14 cellular contexts compared by ENCODE assay signal in the genomic region with DNA sequence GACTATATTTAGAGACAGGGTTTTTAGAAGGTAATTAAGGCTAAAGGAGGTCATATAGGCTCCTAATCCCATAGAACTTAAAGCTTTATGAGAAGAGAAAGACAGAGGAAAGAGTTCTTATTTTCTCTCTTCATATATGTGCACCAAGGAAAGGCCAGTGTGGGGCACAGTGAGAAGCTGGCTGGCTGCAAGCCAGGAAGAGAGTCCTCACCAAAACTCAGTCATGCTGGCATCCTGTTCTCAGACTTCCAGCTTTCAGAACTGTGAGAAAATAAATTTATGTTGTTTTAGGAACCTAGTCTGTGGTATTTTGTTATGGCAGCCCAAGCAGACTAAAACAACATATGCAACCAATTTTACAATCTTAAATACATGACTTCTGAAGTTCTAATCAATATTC. TPM values are rescaled to one million over a fixed set of nuclear protein-coding genes. Genes with fewer than 3 reads are reported as not detected.
A peak's percentile ranks its signal among the peaks of the same experiment; 100 is the strongest.
DNase-seq lines count a peak whose midpoint lies in the region; ATAC-seq, FAIRE-seq and TF ChIP-seq lines count a peak whose summit lies in the region.
"Had no signal": no experiment of that assay in that cellular context is flagged by ENCODE, and none has a peak within 500 bp of the region (broad histone marks: within the 10 kb centered on the region; RNA-seq: fewer than 3 reads in every experiment).

No MANE protein-coding gene starts in this region.

- H4K20me1 ChIP-seq in BLaER1 (no peaks in the 10 kb centered on the region), K562 (replicated peaks; ENCODE audit: control insufficient read depth, insufficient read depth, low read length) (no peaks in the 10 kb centered on the region), HepG2 (ENCODE audit: insufficient read depth, low read length) (no peaks in the 10 kb centered on the region)

- H3K27ac ChIP-seq in BLaER1, result no peak overlapping the region
- H3K27ac ChIP-seq in K562 (ENCODE audit: extremely low read depth, low read depth, low read length), result no peak overlapping the region
- no peak overlapping the region for H3K27ac ChIP-seq in heart right ventricle
- H3K27ac ChIP-seq in HepG2 (ENCODE audit: extremely low read length, insufficient read depth, low read length), result no peak overlapping the region
- no peak overlapping the region for H3K27ac ChIP-seq in gastroesophageal sphincter
- H3K27ac ChIP-seq: esophagus muscularis mucosa, upper lobe of right lung had no signal

- H3K27me3 ChIP-seq in BLaER1, result no peaks in the 10 kb centered on the region
- no peaks in the 10 kb centered on the region for H3K27me3 ChIP-seq in K562 (ENCODE audit: control insufficient read depth in 2 of 2, insufficient read depth in 2 of 2, low read length in 2 of 2)
- H3K27me3 ChIP-seq in heart right ventricle, result no peaks in the 10 kb centered on the region
- no peaks in the 10 kb centered on the region; a peak in 1 of 5 replicates for H3K27me3 ChIP-seq in HepG2 (ENCODE audit: control insufficient read depth in 1 of 2, insufficient read depth in 2 of 2, low read length in 2 of 2)
- H3K27me3 ChIP-seq in gastroesophageal sphincter, result no peaks in the 10 kb centered on the region
- H3K27me3 ChIP-seq: esophagus muscularis mucosa had no signal

- H3K36me3 ChIP-seq in BLaER1, result no peaks in the 10 kb centered on the region
- no peaks in the 10 kb centered on the region for H3K36me3 ChIP-seq in K562 (ENCODE audit: control insufficient read depth, insufficient read depth, low read length)
- H3K36me3 ChIP-seq in heart right ventricle, result no peaks in the 10 kb centered on the region
- H3K36me3 ChIP-seq in HepG2 (replicated peaks in 1 of 2; ENCODE audit: control insufficient read depth in 1 of 2, insufficient read depth in 2 of 2, low read length in 2 of 2), result no peaks in the 10 kb centered on the region
- H3K36me3 ChIP-seq in gastroesophageal sphincter, result no peaks in the 10 kb centered on the region
- H3K36me3 ChIP-seq: esophagus muscularis mucosa, upper lobe of right lung had no signal

- 0 out of 2 replicates have a peak, but pooled peaks cover 5% of the 10 kb centered on the region for H3K9me3 ChIP-seq in BLaER1
- no peaks in the 10 kb centered on the region for H3K9me3 ChIP-seq in K562 (replicated peaks; ENCODE audit: control insufficient read depth, insufficient read depth, low read depth, low read length)
- H3K9me3 ChIP-seq in heart right ventricle, result no peaks in the 10 kb centered on the region
- no peaks in the 10 kb centered on the region for H3K9me3 ChIP-seq in HepG2 (ENCODE audit: low read length)
- no peaks in the 10 kb centered on the region for H3K9me3 ChIP-seq in gastroesophageal sphincter
- H3K9me3 ChIP-seq: esophagus muscularis mucosa, upper lobe of right lung had no signal

- in situ Hi-C loops in K562 (cut with MboI) (no loop called here), HepG2 (cut with HindIII; ENCODE audit: extremely low pct_ligation_motif_present, low pct_unique_long_range_greater_than_20kb) (no loop called here)

- TF ChIP-seq RAD21 in K562 (CRISPR knock-in tag; conservative IDR thresholded peaks at IDR 0.05 in 1 of 2, IDR thresholded peaks at IDR 0.05 in 1 of 2), result no peak
- no peak for TF ChIP-seq RAD21 in HepG2 (CRISPR knock-in tag; IDR thresholded peaks at IDR 0.05)

- H2AFZ ChIP-seq in K562 (ENCODE audit: low read depth, low read length), result peak overlapping the region; percentile 63
- H2AFZ ChIP-seq in HepG2 (ENCODE audit: low read length), result no peak overlapping the region

- TF ChIP-seq POLR2A in K562 (conservative IDR thresholded peaks at IDR 0.05) (no peak), HepG2 (IDR thresholded peaks at IDR 0.05; ENCODE audit: insufficient read depth in 1 of 2, low read depth in 2 of 2, low read length in 2 of 2) (no peak), gastroesophageal sphincter (IDR thresholded peaks at IDR 0.05) (no peak)

- TF ChIP-seq CTCF in K562 (IDR thresholded peaks at IDR 0.05 in 2 of 3, conservative IDR thresholded peaks at IDR 0.05 in 1 of 3; ENCODE audit: insufficient read depth in 2 of 3, low read depth in 1 of 3, low read length in 3 of 3) (no peak), heart right ventricle (IDR thresholded peaks at IDR 0.05) (no peak), HepG2 (CRISPR knock-in tag; IDR thresholded peaks at IDR 0.05) (no peak), gastroesophageal sphincter (IDR thresholded peaks at IDR 0.05) (no peak)

- H3K4me3 ChIP-seq in BLaER1 (no peak overlapping the region), K562 (no peak overlapping the region), heart right ventricle (no peak overlapping the region), HepG2 (replicated peaks in 1 of 3; ENCODE audit: insufficient read depth in 1 of 3, low read depth in 2 of 3, low read length in 3 of 3) (no peak overlapping the region), gastroesophageal sphincter (no peak overlapping the region)
- H3K4me3 ChIP-seq: esophagus muscularis mucosa, upper lobe of right lung had no signal

- BruUV-seq in K562 (replicated peaks; lab: Mats Ljungman, UMichigan) (no TSS peak), HepG2 (replicated peaks; lab: Mats Ljungman, UMichigan) (no TSS peak)

- H3K79me2 ChIP-seq in K562 (ENCODE audit: control insufficient read depth, insufficient read depth, low read length) (no peaks in the 10 kb centered on the region), HepG2 (ENCODE audit: insufficient read depth, low read length) (no peaks in the 10 kb centered on the region)

- H3K9me1 ChIP-seq in K562 (ENCODE audit: control insufficient read depth, insufficient read depth, low read length), result no peaks in the 10 kb centered on the region

- H3K4me1 ChIP-seq in BLaER1 (peaks cover 7% of the 10 kb centered on the region; the same call in 1 of the 2 replicates), K562 (replicated peaks in 1 of 2; ENCODE audit: control insufficient read depth in 2 of 2, insufficient read depth in 2 of 2, low read length in 2 of 2) (peaks cover 7 to 11% of the 10 kb centered on the region in 2 experiments; a peak in 3 of 5 replicates), heart right ventricle (no peaks in the 10 kb centered on the region), HepG2 (ENCODE audit: insufficient read depth, low read length) (no peaks in the 10 kb centered on the region), gastroesophageal sphincter (no peaks in the 10 kb centered on the region)
- H3K4me1 ChIP-seq: esophagus muscularis mucosa, upper lobe of right lung had no signal

- H3K9ac ChIP-seq in BLaER1 (no peak overlapping the region), K562 (ENCODE audit: insufficient read depth in 1 of 2, low read depth in 2 of 2, low read length in 2 of 2) (no peak overlapping the region), HepG2 (ENCODE audit: insufficient read depth, low read depth, low read length) (no peak overlapping the region)

- TF ChIP-seq EP300 in K562 (IDR thresholded peaks at IDR 0.05; ENCODE audit: low read length) (no peak), HepG2 (IDR thresholded peaks at IDR 0.05; ENCODE audit: low read depth in 2 of 2, low read length in 2 of 2) (no peak), HepG2 (CRISPR knock-in tag; IDR thresholded peaks at IDR 0.05; ENCODE audit: borderline replicate concordance) (no peak), gastroesophageal sphincter (IDR thresholded peaks at IDR 0.05) (no peak)

- CTCF ChIA-PET in K562 (lab: Yijun Ruan, JAX; ENCODE audit: low intra/inter-chr PET ratio), result no interaction called here
- CTCF ChIA-PET in HepG2 (lab: Yijun Ruan, JAX; ENCODE audit: low intra/inter-chr PET ratio, low total read pairs), result no interaction called here

- POLR2A ChIA-PET in K562 (lab: Yijun Ruan, JAX) (no interaction called here), HepG2 (lab: Yijun Ruan, JAX) (interaction anchor here (1.8 kb wide), 1 partner anchor 32 kb away, joined by 4 read pairs; a partner anchor contains a TSS)

- ATAC-seq in GM21381 (IDR thresholded peaks at IDR 0.05; ENCODE audit: unreplicated experiment) (peak; percentile 53), HG03159 (IDR thresholded peaks at IDR 0.05; ENCODE audit: unreplicated experiment) (peak; percentile 58), K562 (no peak), heart right ventricle (no peak), HepG2 (no peak), gastroesophageal sphincter (no peak)
- ATAC-seq: upper lobe of right lung had no signal

- FAIRE-seq in K562 (lab: Jason Lieb, UNC), result peak; percentile 19
- no peak for FAIRE-seq in HepG2 (lab: Jason Lieb, UNC)

- H3K4me2 ChIP-seq in BLaER1 (peak overlapping the region; percentile 12; the same call in 1 of the 2 replicates), K562 (ENCODE audit: insufficient read depth, low read length) (no peak overlapping the region), HepG2 (ENCODE audit: low read depth, low read length) (no peak overlapping the region)

- DNase-seq in K562 (ENCODE audit: extremely low read depth in 1 of 4, low spot score in 3 of 4) (no peak), activated T-cell treated with anti-CD3 and anti-CD28 coated beads for 4 hours (no peak), heart right ventricle (no peak), HepG2 (ENCODE audit: low spot score) (no peak)
- DNase-seq: activated CD4-positive, alpha-beta memory T cell treated with anti-CD3 and anti-CD28 coated beads, Interleukin-2, amount 10 ng/mL, durations not matched to agents 7 days and 5 days; H7; NCI-H526 treated with DMSO at 0.1 percent for 48 hours; SHP77 treated with DMSO at 0.1 percent for 48 hours; upper lobe of right lung had no signal

- intact Hi-C loops in K562 (cut with micrococcal nuclease) (loop anchor here (10.0 kb wide), 1 partner anchor 164 kb away; no protein-coding TSS in a partner anchor), heart right ventricle (cut with DNase I) (no loop called here), HepG2 (cut with micrococcal nuclease; ENCODE audit: unreplicated experiment) (no loop called here)

RNA-seq across cellular contexts. Expression of a gene that starts 31.5 kb away (rescaled TPM):
- 153 and 264 TPM in 2 replicates for total RNA-seq in K562 (2011; cell fraction: chromatin; rRNA removed; ENCODE audit: low replicate concordance)
- 74.7 and 102 TPM in 2 replicates for total RNA-seq in K562 (2011; cell fraction: nucleolus; rRNA removed)
- total RNA-seq in K562 (2011; cell fraction: nucleoplasm; rRNA removed), result 123 and 141 TPM in 2 replicates
- total RNA-seq in K562 (2014; rRNA removed) (61.6 and 71.6 TPM in 2 replicates), K562 (2014; rRNA removed; fragmentation: Illumina TruSeq; extraction: Trizol) (54.2 and 58.4 TPM in 2 replicates), K562 (2015; rRNA removed; fragmentation: Illumina TruSeq; extraction: Trizol) (45.6 and 53.5 TPM in 2 replicates), K562 (2021) (305 and 308 TPM in 2 replicates), heart right ventricle (10 to 100 TPM; 36.1 to 62.6 (median 47.0) TPM), HepG2 (2016; rRNA removed; fragmentation: Illumina TruSeq; extraction: Trizol) (89.8 and 276 TPM in 2 replicates), gastroesophageal sphincter (10 to 100 TPM; 29.3 to 45.6 (median 38.9) TPM)
- polyA plus RNA-seq in K562 (2011; rRNA removed) (131 and 134 TPM in 2 replicates), K562 (2014; fragmentation: Illumina TruSeq; extraction: Trizol) (384 and 426 TPM in 2 replicates), K562 (2014; fragmentation: Nextera tagmentation; extraction: Ambion mirVana) (100 to 1,000 TPM; 304 to 480 TPM), K562 (2014; rRNA removed) (178 and 212 TPM in 2 replicates), heart right ventricle (100 to 1,000 TPM in 1 of 2 donors, 10 to 100 TPM in 1; 90.1 to 106 TPM), HepG2 (2011; rRNA removed) (140 and 146 TPM in 2 replicates)
- polyA plus RNA-seq in K562 (2011; cell fraction: cytosol; rRNA removed), result 79.2 and 99.4 TPM in 2 replicates
- 112 and 126 TPM in 2 replicates for polyA plus RNA-seq in K562 (2011; cell fraction: nucleus; rRNA removed)
- 257 and 409 TPM in 2 replicates for polyA plus RNA-seq in K562 (2012)
- polyA minus RNA-seq in K562 (2011; rRNA and poly(A)+ RNA removed), result 285 and 362 TPM in 2 replicates
- 147 and 208 TPM in 2 replicates for polyA minus RNA-seq in K562 (2011; cell fraction: cytosol; rRNA and poly(A)+ RNA removed)
- polyA minus RNA-seq in K562 (2011; cell fraction: nucleus; rRNA and poly(A)+ RNA removed), result 47.4 and 65.0 TPM in 2 replicates
- 41.3 and 50.0 TPM in 2 replicates for total RNA-seq in HepG2 (2016; cell fraction: cytosol; rRNA removed; fragmentation: Illumina TruSeq; extraction: Trizol; ENCODE audit: low read depth)
- 74.0 and 293 TPM in 2 replicates for total RNA-seq in HepG2 (2016; cell fraction: insoluble cytoplasmic fraction; rRNA removed; fragmentation: Illumina TruSeq; extraction: Trizol)
- 89.3 and 106 TPM in 2 replicates for total RNA-seq in HepG2 (2016; cell fraction: membrane; rRNA removed; fragmentation: Illumina TruSeq; extraction: Trizol)
- 158 and 178 TPM in 2 replicates for total RNA-seq in HepG2 (2016; cell fraction: nucleus; rRNA removed; fragmentation: Illumina TruSeq; extraction: Trizol)
- polyA plus RNA-seq in HepG2 (2011; cell fraction: cytosol; rRNA removed), result 118 and 158 TPM in 2 replicates
- polyA plus RNA-seq in HepG2 (2011; cell fraction: nucleus; rRNA removed), result 146 and 172 TPM in 2 replicates
- 332 and 337 TPM in 2 replicates for polyA plus RNA-seq in HepG2 (2012)
- 84.7 and 87.1 TPM in 2 replicates for polyA plus RNA-seq in HepG2 (2016; cell fraction: cytosol; fragmentation: Illumina TruSeq; extraction: Trizol; ENCODE audit: low read depth)
- 500 and 505 TPM in 2 replicates for polyA plus RNA-seq in HepG2 (2016; cell fraction: insoluble cytoplasmic fraction; fragmentation: Illumina TruSeq; extraction: Trizol; ENCODE audit: low read depth)
- 128 and 133 TPM in 2 replicates for polyA plus RNA-seq in HepG2 (2016; cell fraction: membrane; fragmentation: Illumina TruSeq; extraction: Trizol; ENCODE audit: low read depth)
- polyA plus RNA-seq in HepG2 (2016; cell fraction: nucleus; fragmentation: Illumina TruSeq; extraction: Trizol; ENCODE audit: insufficient read depth, low read depth), result 347 and 358 TPM in 2 replicates
- 138 and 191 TPM in 2 replicates for polyA minus RNA-seq in HepG2 (2011; rRNA and poly(A)+ RNA removed; ENCODE audit: low replicate concordance)
- polyA minus RNA-seq in HepG2 (2011; cell fraction: cytosol; rRNA and poly(A)+ RNA removed), result 177 and 194 TPM in 2 replicates
- 127 and 162 TPM in 2 replicates for polyA minus RNA-seq in HepG2 (2011; cell fraction: nucleus; rRNA and poly(A)+ RNA removed)

Comparison
In these comparisons a context has a peak if more than half of its experiments do, and no peak if none do; other contexts are left out.
1. ATAC-seq: peak in GM21381 (single experiment) and HG03159 (single experiment); none in K562 (single experiment), heart right ventricle (0 of 8), HepG2 (single experiment) and gastroesophageal sphincter (single experiment).